ENCODE assay signal across 19 cellular contexts in the genomic region with DNA sequence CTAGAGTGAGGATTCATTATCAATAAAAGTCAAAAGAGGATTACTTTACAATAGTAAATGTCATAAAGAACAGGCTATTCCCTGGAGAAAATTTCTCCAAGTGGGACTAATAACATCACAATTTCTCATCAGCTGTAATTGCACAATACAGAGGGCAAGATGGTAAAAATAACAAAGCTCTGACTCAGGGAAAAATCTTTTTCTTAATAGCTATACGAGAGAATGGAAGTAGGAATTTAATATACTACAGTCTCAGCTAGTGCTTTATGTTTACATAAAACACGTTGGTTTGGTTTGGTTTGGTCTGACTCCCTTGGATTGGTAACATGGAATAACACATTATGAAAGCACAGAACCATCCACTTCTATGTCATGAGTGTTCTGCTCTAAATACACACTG.
DNase-seq lines count a peak whose midpoint lies in the region; FAIRE-seq and TF ChIP-seq lines count a peak whose summit lies in the region.
"Had no signal": no experiment of that assay in that cellular context is flagged by ENCODE, and none has a peak within 500 bp of the region (broad histone marks: within the 10 kb centered on the region; RNA-seq: fewer than 3 reads in every experiment).

No MANE protein-coding gene starts in this region.

- intact Hi-C loops in A673 (cut with micrococcal nuclease; ENCODE audit: unreplicated experiment), result no loop called here

- FAIRE-seq in GM19239 (lab: Jason Lieb, UNC), result no peak
- FAIRE-seq: K562 had no signal

- no peaks in the 10 kb centered on the region for H3K4me1 Mint-ChIP-seq in activated naive CD8-positive, alpha-beta T cell treated with anti-CD3 and anti-CD28 coated beads for 36 hours

- H3K36me3 ChIP-seq in A673 (ENCODE audit: insufficient read depth, low read length, poor library complexity, severe bottlenecking), result no peaks in the 10 kb centered on the region
- H3K36me3 ChIP-seq: left ventricle myocardium inferior, SJSA1, upper lobe of left lung had no signal

- H3K9me3 Mint-ChIP-seq in activated naive CD8-positive, alpha-beta T cell treated with anti-CD3 and anti-CD28 coated beads for 36 hours, result no peaks in the 10 kb centered on the region

- H3K27me3 ChIP-seq in A673 (replicated peaks; ENCODE audit: insufficient read depth, low read depth, low read length, poor library complexity), result no peaks in the 10 kb centered on the region
- H3K27me3 ChIP-seq: SJSA1, upper lobe of left lung had no signal

- POLR2A ChIA-PET in A673 (lab: Charles Lee; ENCODE audit: low non-redundant PET), result interaction anchor here (0.7 kb wide), 1 partner anchor 163 kb away, joined by 4 read pairs; no protein-coding TSS in a partner anchor

- H3K27me3 Mint-ChIP-seq in activated naive CD8-positive, alpha-beta T cell treated with anti-CD3 and anti-CD28 coated beads for 36 hours, result no peaks in the 10 kb centered on the region
- H3K27me3 Mint-ChIP-seq: activated naive CD8-positive, alpha-beta T cell had no signal

- DNase-seq in A673 (ENCODE audit: low spot score) (peak; percentile 10), HCEC 1CT (peak; percentile 1), astrocyte of the spinal cord (ENCODE audit: low read depth, low spot score) (peak; percentile 63), glomerular visceral epithelial cell (ENCODE audit: extremely low spot score) (peak; percentile 35), GM19239 (ENCODE audit: insufficient read length, low spot score) (no peak), Kasumi-1 (lab: John Stamatoyannopoulos, UW) (no peak)
- no peak for DNase-seq in activated naive CD4-positive, alpha-beta T cell (lab: John Stamatoyannopoulos, UW)
- DNase-seq in activated naive CD8-positive, alpha-beta T cell treated with anti-CD3 and anti-CD28 coated beads for 36 hours, result no peak
- DNase-seq: activated CD4-positive, alpha-beta T cell treated with anti-CD3 and anti-CD28 coated beads, Interleukin-2, amount 50 U/mL, for 1 hour; cerebellar nuclear complex; GF-D8; hypothalamus; left ventricle myocardium inferior; stimulated activated naive CD4-positive, alpha-beta T cell; upper lobe of left lung had no signal

- no peak overlapping the region for H3K27ac ChIP-seq in A673 (ENCODE audit: low read depth, low read length, poor library complexity, severe bottlenecking)
- H3K27ac ChIP-seq: left ventricle myocardium inferior, parathyroid adenoma, SJSA1, upper lobe of left lung had no signal

- CTCF ChIA-PET in A673 (lab: Charles Lee), result no interaction called here

- no peaks in the 10 kb centered on the region for H3K9me3 ChIP-seq in A673 (ENCODE audit: low read depth, low read length, poor library complexity, severe bottlenecking)
- H3K9me3 ChIP-seq: left ventricle myocardium inferior, SJSA1, upper lobe of left lung had no signal

- in situ Hi-C loops in astrocyte of the spinal cord (cut with HindIII; ENCODE audit: low sequenced_read_pairs), result no loop called here

- no peak overlapping the region for H3K27ac Mint-ChIP-seq in activated naive CD8-positive, alpha-beta T cell treated with anti-CD3 and anti-CD28 coated beads for 36 hours
- H3K27ac Mint-ChIP-seq: activated naive CD8-positive, alpha-beta T cell had no signal

- no peaks in the 10 kb centered on the region for H3K4me1 ChIP-seq in A673 (ENCODE audit: insufficient read depth, low read length, poor library complexity, severe bottlenecking)
- H3K4me1 ChIP-seq: left ventricle myocardium inferior, parathyroid adenoma, SJSA1, upper lobe of left lung had no signal

- no peaks in the 10 kb centered on the region for H3K36me3 Mint-ChIP-seq in activated naive CD8-positive, alpha-beta T cell treated with anti-CD3 and anti-CD28 coated beads for 36 hours
- H3K36me3 Mint-ChIP-seq: activated naive CD8-positive, alpha-beta T cell had no signal

- no TSS peak for BruUV-seq in A673 (replicated peaks; lab: Mats Ljungman, UMichigan)

- TF ChIP-seq CTCF in A673 (conservative IDR thresholded peaks at IDR 0.05; ENCODE audit: low read depth, low read length) (no peak), astrocyte of the spinal cord (IDR thresholded peaks at IDR 0.05; ENCODE audit: low read depth, low read length) (no peak)

- H3K4me3 Mint-ChIP-seq in activated naive CD8-positive, alpha-beta T cell treated with anti-CD3 and anti-CD28 coated beads for 36 hours, result no peak overlapping the region
- H3K4me3 Mint-ChIP-seq: activated naive CD8-positive, alpha-beta T cell had no signal

- H3K4me3 ChIP-seq in A673 (ENCODE audit: low read depth, low read length, poor library complexity, severe bottlenecking) (no peak overlapping the region), astrocyte of the spinal cord (ENCODE audit: low read depth, low read length) (no peak overlapping the region)
- H3K4me3 ChIP-seq: K562, left ventricle myocardium inferior, SJSA1, upper lobe of left lung had no signal

Comparison
In these comparisons a context has a peak if more than half of its experiments do, and no peak if none do; other contexts are left out.
1. DNase-seq: peak in A673 (single experiment), HCEC 1CT (single experiment), astrocyte of the spinal cord (single experiment) and glomerular visceral epithelial cell (single experiment); none in GM19239 (single experiment), activated naive CD4-positive, alpha-beta T cell (0 of 4), Kasumi-1 (0 of 2) and activated naive CD8-positive, alpha-beta T cell treated with anti-CD3 and anti-CD28 coated beads for 36 hours (single experiment).